25 cellular contexts compared by ENCODE assay signal in genomic region chr15:39881790-39882189, GRCh38. TPM values are rescaled to one million over a fixed set of nuclear protein-coding genes. Genes with fewer than 3 reads are reported as not detected.
"Had no signal": no experiment of that assay in that cellular context is flagged by ENCODE, and none has a peak within 500 bp of the region (broad histone marks: within the 10 kb centered on the region; RNA-seq: fewer than 3 reads in every experiment).

No MANE protein-coding gene starts in this region.

- H3K27ac Mint-ChIP-seq: activated CD4-positive, alpha-beta T cell treated with anti-CD3 and anti-CD28 coated beads, Interleukin-2, amount 10 ng/mL, durations not matched to agents 7 days and 5 days; activated CD8-positive, alpha-beta T cell treated with anti-CD3 and anti-CD28 coated beads for 36 hours; activated naive CD8-positive, alpha-beta T cell; activated T-helper 17 cell treated with anti-CD3 and anti-CD28 coated beads, Interleukin-2, amount 50 U/mL, for 72 hours; dendritic cell treated with granulocyte-macrophage colony-stimulating factor and Interleukin-4, amounts not matched to agents 40 ng/mL and 50 ng/mL, for 4 days; endodermal cell had no signal

- H3K27me3 ChIP-seq: brain microvascular endothelial cell, dorsolateral prefrontal cortex had no signal

- H3K36me3 Mint-ChIP-seq: activated naive CD8-positive, alpha-beta T cell had no signal

- H3K27me3 Mint-ChIP-seq: dendritic cell treated with granulocyte-macrophage colony-stimulating factor and Interleukin-4, amounts not matched to agents 40 ng/mL and 50 ng/mL, for 4 days had no signal

- H3K27ac ChIP-seq: brain microvascular endothelial cell, coronary artery, dorsolateral prefrontal cortex had no signal

- H3K36me3 ChIP-seq: brain microvascular endothelial cell had no signal

- H3K9me3 Mint-ChIP-seq: activated CD4-positive, alpha-beta T cell treated with anti-CD3 and anti-CD28 coated beads, Interleukin-2, amount 10 ng/mL, durations not matched to agents 7 days and 5 days; activated CD8-positive, alpha-beta T cell treated with anti-CD3 and anti-CD28 coated beads for 36 hours; activated T-cell treated with anti-CD3 and anti-CD28 coated beads, Interleukin-2, amount 50 U/mL, for 4 hours; activated T-helper 17 cell treated with anti-CD3 and anti-CD28 coated beads, Interleukin-2, amount 50 U/mL, for 72 hours; central memory CD8-positive, alpha-beta T cell; dendritic cell treated with granulocyte-macrophage colony-stimulating factor and Interleukin-4, amounts not matched to agents 40 ng/mL and 50 ng/mL, for 4 days; endodermal cell had no signal

- H3K4me3 ChIP-seq: coronary artery, dorsolateral prefrontal cortex had no signal

- H3K4me1 Mint-ChIP-seq: activated CD4-positive, alpha-beta T cell treated with anti-CD3 and anti-CD28 coated beads, Interleukin-2, amount 10 ng/mL, durations not matched to agents 7 days and 5 days; activated T-helper 17 cell treated with anti-CD3 and anti-CD28 coated beads, Interleukin-2, amount 50 U/mL, for 72 hours; central memory CD8-positive, alpha-beta T cell had no signal

- ATAC-seq: activated CD8-positive, alpha-beta T cell treated with anti-CD3 and anti-CD28 coated beads for 36 hours; activated T-cell treated with anti-CD3 and anti-CD28 coated beads, Interleukin-2, amount 50 U/mL, for 4 hours; activated T-helper 17 cell treated with anti-CD3 and anti-CD28 coated beads, Interleukin-2, amount 50 U/mL, for 72 hours; esophagus mucosa had no signal

- DNase-seq: activated CD4-positive, alpha-beta T cell treated with anti-CD3 and anti-CD28 coated beads for 1 hour; activated CD4-positive, alpha-beta T cell treated with anti-CD3 and anti-CD28 coated beads for 4 hours; activated CD4-positive, alpha-beta T cell treated with anti-CD3 and anti-CD28 coated beads, Interleukin-2, amount 10 ng/mL, durations not matched to agents 7 days and 5 days; activated CD4-positive, alpha-beta T cell treated with anti-CD3 and anti-CD28 coated beads, Interleukin-2, amount 50 U/mL, for 48 hours; activated CD8-positive, alpha-beta memory T cell treated with anti-CD3 and anti-CD28 coated beads for 24 hours; activated CD8-positive, alpha-beta T cell treated with anti-CD3 and anti-CD28 coated beads for 36 hours; activated effector memory CD4-positive, alpha-beta T cell treated with Interleukin-2 at 50 U/mL for 16 hours; activated gamma-delta T cell treated with Interleukin-2 at 50 U/mL for 16 hours; activated naive CD4-positive, alpha-beta T cell treated with anti-CD3 and anti-CD28 coated beads, Interleukin-2, amount 50 U/mL, for 16 hours; activated naive CD4-positive, alpha-beta T cell treated with Interleukin-2 at 50 U/mL for 16 hours; activated T-cell treated with anti-CD3 and anti-CD28 coated beads, Interleukin-2, amount 50 U/mL, for 4 hours; amniotic stem cell; anterior cingulate cortex; brain microvascular endothelial cell; dorsolateral prefrontal cortex; effector memory CD4-positive, alpha-beta T cell; endodermal cell; head of caudate nucleus; T-helper 2 cell had no signal

- H3K4me3 Mint-ChIP-seq: activated CD4-positive, alpha-beta T cell treated with anti-CD3 and anti-CD28 coated beads, Interleukin-2, amount 10 ng/mL, durations not matched to agents 7 days and 5 days; activated CD8-positive, alpha-beta T cell treated with anti-CD3 and anti-CD28 coated beads for 36 hours; activated naive CD8-positive, alpha-beta T cell; activated T-cell treated with anti-CD3 and anti-CD28 coated beads, Interleukin-2, amount 50 U/mL, for 4 hours; activated T-helper 17 cell treated with anti-CD3 and anti-CD28 coated beads, Interleukin-2, amount 50 U/mL, for 72 hours; central memory CD8-positive, alpha-beta T cell; dendritic cell treated with granulocyte-macrophage colony-stimulating factor and Interleukin-4, amounts not matched to agents 40 ng/mL and 50 ng/mL, for 4 days; endodermal cell had no signal

RNA-seq across cellular contexts. Expression of gene GPR176, which starts 38.3 kb away (rescaled TPM):
- total RNA-seq: activated CD4-positive, alpha-beta T cell treated with anti-CD3 and anti-CD28 coated beads, Interleukin-2, amount 10 ng/mL, durations not matched to agents 7 days and 5 days had no signal
